Comparison of ENCODE assay signal across 8 cellular contexts in genomic region chr1:77759090-77760028, GRCh38. TPM values are rescaled to one million over a fixed set of nuclear protein-coding genes. Genes with fewer than 3 reads are reported as not detected.
DNase-seq lines count a peak whose midpoint lies in the region; ATAC-seq and TF ChIP-seq lines count a peak whose summit lies in the region.

USP33 (minus strand) TSS chr1:77759852; CDS start chr1:77741697, 18,155 bp downstream.

- intact Hi-C loops in vagina (cut with DNase I) = loop anchor here (5.0 kb wide), 1 partner anchor 77 kb away; the partner anchor contains the start of gene ZZZ3

- peak in 1 of 2 donors; percentile 69 for TF ChIP-seq POLR2A in vagina (IDR thresholded peaks at IDR 0.05)

- in situ Hi-C loops in GM13977 (cut with MboI; ENCODE audit: low pct_unique_long_range_greater_than_20kb, low sequenced_read_pairs, unreplicated experiment) = no loop called here

- no peaks in the 10 kb centered on the region for H3K27me3 ChIP-seq in right atrium auricular region
- H3K27me3 ChIP-seq in vagina = no peaks in the 10 kb centered on the region

- TF ChIP-seq CTCF in GM13977 (IDR thresholded peaks at IDR 0.05; ENCODE audit: extremely low read depth, insufficient read depth, missing control alignments) (no peak), right atrium auricular region (IDR thresholded peaks at IDR 0.05) (no peak), vagina (IDR thresholded peaks at IDR 0.05) (no peak)

- H3K36me3 ChIP-seq in right atrium auricular region = no peaks in the 10 kb centered on the region
- H3K36me3 ChIP-seq in vagina = no peaks in the 10 kb centered on the region

- DNase-seq in GM13977 (ENCODE audit: low spot score) = peak; percentile 91
- DNase-seq in NCI-H1417 treated with DMSO at 0.1 percent for 48 hours (lab: John Stamatoyannopoulos, UW) = peak; percentile 66
- peak; percentile 82 to 90 (median 87) for DNase-seq in T-helper 2 cell
- peak; percentile 10 to 92 (median 76) for DNase-seq in amygdala (lab: John Stamatoyannopoulos, UW)
- peak; percentile 76 for DNase-seq in right atrium auricular region (ENCODE audit: low spot score)
- peak; percentile 85 for DNase-seq in putamen (ENCODE audit: low spot score)
- DNase-seq in vagina (ENCODE audit: extremely low spot score in 2 of 2) = peak in 1 of 2 donors; percentile 87

- peak; percentile 97 for ATAC-seq in HG02763 (IDR thresholded peaks at IDR 0.05; ENCODE audit: unreplicated experiment)

- peaks cover 0 to 34% of the 10 kb centered on the region in 2 donors for H3K4me1 ChIP-seq in right atrium auricular region
- peaks cover 43% of the 10 kb centered on the region for H3K4me1 ChIP-seq in vagina

- H3K27ac ChIP-seq in right atrium auricular region (peak within 1 kb of the TSS; percentile 87 to 89), vagina (peak within 1 kb of the TSS; percentile 90)

- peak within 1 kb of the TSS; percentile 95 to 97 for H3K4me3 ChIP-seq in right atrium auricular region
- H3K4me3 ChIP-seq in vagina = peak within 1 kb of the TSS; percentile 80 to 96

- H3K9me3 ChIP-seq in right atrium auricular region = no peaks in the 10 kb centered on the region
- no peaks in the 10 kb centered on the region for H3K9me3 ChIP-seq in vagina

RNA-seq across cellular contexts. Expression of gene USP33, which starts in this region (rescaled TPM):
- total RNA-seq in right atrium auricular region (10 to 100 TPM; 29.2 to 39.1 TPM), vagina (65.3 TPM)
